Comparison of ENCODE assay signal across 8 cellular contexts in the genomic region with DNA sequence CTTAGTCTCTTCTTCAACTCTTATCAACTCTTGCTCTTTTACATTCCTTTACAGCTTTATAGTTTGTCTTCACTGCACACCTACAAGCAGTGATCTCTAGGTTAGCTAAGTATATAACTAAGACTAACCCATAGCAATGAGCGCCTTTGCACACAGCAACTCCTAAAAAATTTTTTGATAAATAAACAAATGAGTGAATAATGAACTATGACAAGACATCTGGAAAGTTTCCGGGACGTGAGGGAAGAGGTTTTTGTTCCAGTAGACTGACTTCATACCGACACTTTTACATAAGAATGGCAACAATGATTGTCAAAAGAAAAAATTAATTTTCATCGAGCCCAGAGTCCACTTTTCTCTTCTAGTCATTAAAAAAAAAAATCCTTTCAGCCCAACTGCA.
A peak's percentile ranks its signal among the peaks of the same experiment; 100 is the strongest.
DNase-seq lines count a peak whose midpoint lies in the region; ATAC-seq and TF ChIP-seq lines count a peak whose summit lies in the region.

No MANE protein-coding gene starts in this region.

- H3K27ac ChIP-seq in BLaER1, result peak overlapping the region; percentile 67; the same call in 1 of the 2 replicates
- peak overlapping the region; percentile 83 for H3K27ac ChIP-seq in ectodermal cell (ENCODE audit: insufficient read depth, low read depth, low read length, poor library complexity, severe bottlenecking)

- H4K20me1 ChIP-seq in BLaER1, result peaks cover 19% of the 10 kb centered on the region; the same call in 1 of the 2 replicates

- H3K4me1 ChIP-seq in BLaER1, result peaks cover 16% of the 10 kb centered on the region
- no peaks in the 10 kb centered on the region for H3K4me1 ChIP-seq in ectodermal cell (ENCODE audit: control insufficient read depth, insufficient read depth, low read length)

- H3K36me3 ChIP-seq in BLaER1, result no peaks in the 10 kb centered on the region
- no peaks in the 10 kb centered on the region for H3K36me3 ChIP-seq in ectodermal cell (ENCODE audit: control insufficient read depth, insufficient read depth, low read length)

- DNase-seq in NB4 (ENCODE audit: low read depth), result no peak
- no peak for DNase-seq in nephron progenitor cell
- no peak for DNase-seq in amygdala (lab: John Stamatoyannopoulos, UW)
- no peak for DNase-seq in NCI-H69 (lab: John Stamatoyannopoulos, UW)
- no peak for DNase-seq in GM20000 (ENCODE audit: low spot score)

- H3K27me3 Mint-ChIP-seq in nephron progenitor cell (ENCODE audit: low read depth, poor library complexity), result peaks cover 5% of the 10 kb centered on the region

- 59 to 72% methylated on average over 4 of the region's 5 CpGs for WGBS in ectodermal cell, 2 experiments

- no peak for ATAC-seq in GM19324 (IDR thresholded peaks at IDR 0.05; ENCODE audit: low FRiP score, unreplicated experiment)

- H3K27me3 ChIP-seq in BLaER1 (no peaks in the 10 kb centered on the region), ectodermal cell (ENCODE audit: control insufficient read depth, insufficient read depth, low read length, poor library complexity, severe bottlenecking) (no peaks in the 10 kb centered on the region)

- peak overlapping the region; percentile 90 for H3K27ac Mint-ChIP-seq in nephron progenitor cell

- no peak for TF ChIP-seq CTCF in NB4 (IDR thresholded peaks at IDR 0.05; ENCODE audit: low read depth, low read length)
- no peak for TF ChIP-seq CTCF in nephron progenitor cell (IDR thresholded peaks at IDR 0.05)
- TF ChIP-seq CTCF in GM20000 (IDR thresholded peaks at IDR 0.05; ENCODE audit: extremely low read depth, missing control alignments), result no peak

- no peaks in the 10 kb centered on the region for H3K9me3 Mint-ChIP-seq in nephron progenitor cell

- no peak for TF ChIP-seq POLR2A in NB4 (IDR thresholded peaks at IDR 0.05; ENCODE audit: extremely low read depth, insufficient read length)

- peak overlapping the region; percentile 77 for H3K4me2 ChIP-seq in BLaER1

- no peaks in the 10 kb centered on the region for H3K36me3 Mint-ChIP-seq in nephron progenitor cell (ENCODE audit: low read depth)

- H3K4me3 Mint-ChIP-seq in nephron progenitor cell, result peak overlapping the region; percentile 91

- H3K4me1 Mint-ChIP-seq in nephron progenitor cell, result peaks cover 12% of the 10 kb centered on the region

- no peaks in the 10 kb centered on the region for H3K9me3 ChIP-seq in BLaER1
- no peaks in the 10 kb centered on the region for H3K9me3 ChIP-seq in ectodermal cell (ENCODE audit: control insufficient read depth, low read length)

- peak overlapping the region; percentile 70 for H3K4me3 ChIP-seq in BLaER1
- peak overlapping the region; percentile 67 for H3K4me3 ChIP-seq in NB4 (ENCODE audit: low read depth, low read length)
- H3K4me3 ChIP-seq in ectodermal cell (ENCODE audit: insufficient read depth, low read depth, low read length), result peak overlapping the region; percentile 61

- peak overlapping the region; percentile 75 for H3K9ac ChIP-seq in BLaER1
